In genomic region chr2:232502901-232503791, GRCh38 we compare ENCODE assay signal across 9 cellular contexts. TPM values are rescaled to one million over a fixed set of nuclear protein-coding genes. Genes with fewer than 3 reads are reported as not detected.
DNase-seq lines count a peak whose midpoint lies in the region; ATAC-seq and TF ChIP-seq lines count a peak whose summit lies in the region.
"Had no signal": no experiment of that assay in that cellular context is flagged by ENCODE, and none has a peak within 500 bp of the region (broad histone marks: within the 10 kb centered on the region; RNA-seq: fewer than 3 reads in every experiment).

No MANE protein-coding gene starts in this region.

- H3K4me1 ChIP-seq in mucosa of descending colon (ENCODE audit: low read depth) = peaks cover 6% of the 10 kb centered on the region

- H3K36me3 ChIP-seq in H7 (replicated peaks; ENCODE audit: control insufficient read depth, insufficient read depth, low read length) (no peaks in the 10 kb centered on the region), mucosa of descending colon (ENCODE audit: low read depth) (no peaks in the 10 kb centered on the region)

- ATAC-seq in mucosa of descending colon (peak; percentile 29), HG03108 (IDR thresholded peaks at IDR 0.05; ENCODE audit: unreplicated experiment) (no peak)
- ATAC-seq in stimulated activated naive CD8-positive, alpha-beta T cell treated with anti-CD3 and anti-CD28 coated beads, Interleukin-15, amount 100 ng/mL, for 72 hours = peak; percentile 61

- peaks cover 40% of the 10 kb centered on the region for H3K27me3 ChIP-seq in H7 (ENCODE audit: control insufficient read depth, insufficient read depth, low read length)

- H3K4me3 Mint-ChIP-seq in stimulated activated naive CD8-positive, alpha-beta T cell treated with anti-CD3 and anti-CD28 coated beads, Interleukin-15, amount 100 ng/mL, for 72 hours = peak overlapping the region; percentile 84 to 87

- H3K9me3 Mint-ChIP-seq in stimulated activated naive CD8-positive, alpha-beta T cell treated with anti-CD3 and anti-CD28 coated beads, Interleukin-15, amount 100 ng/mL, for 72 hours = no peaks in the 10 kb centered on the region

- peaks cover 82% of the 10 kb centered on the region for H3K27me3 Mint-ChIP-seq in stimulated activated naive CD8-positive, alpha-beta T cell treated with anti-CD3 and anti-CD28 coated beads, Interleukin-15, amount 100 ng/mL, for 72 hours

- peaks cover 26% of the 10 kb centered on the region for H3K4me1 Mint-ChIP-seq in stimulated activated naive CD8-positive, alpha-beta T cell treated with anti-CD3 and anti-CD28 coated beads, Interleukin-15, amount 100 ng/mL, for 72 hours

- peak; percentile 93 for DNase-seq in H7
- peak; percentile 48 to 51 for DNase-seq in activated CD4-positive, alpha-beta T cell treated with anti-CD3 and anti-CD28 coated beads for 4 hours
- DNase-seq in effector CD4-positive, alpha-beta T cell = peak; percentile 12
- DNase-seq in mucosa of descending colon = peak in 1 of 3 donors; percentile 36
- DNase-seq in stimulated activated naive CD8-positive, alpha-beta T cell treated with anti-CD3 and anti-CD28 coated beads, Interleukin-15, amount 100 ng/mL, for 72 hours = peak; percentile 51 to 56
- no peak for DNase-seq in HCEC 1CT
- DNase-seq in DMS114 treated with DMSO at 0.1 percent for 48 hours (lab: John Stamatoyannopoulos, UW; ENCODE audit: unreplicated experiment) = no peak

- intact Hi-C loops in mucosa of descending colon (cut with DNase I, micrococcal nuclease) = no loop called here

- H3K9me3 ChIP-seq in mucosa of descending colon = no peaks in the 10 kb centered on the region

- no peak overlapping the region for H3K27ac Mint-ChIP-seq in stimulated activated naive CD8-positive, alpha-beta T cell treated with anti-CD3 and anti-CD28 coated beads, Interleukin-15, amount 100 ng/mL, for 72 hours

- TF ChIP-seq CTCF in mucosa of descending colon (IDR thresholded peaks at IDR 0.05) = no peak

- H3K4me3 ChIP-seq in H7 (ENCODE audit: insufficient read depth, low read depth, low read length) = peak overlapping the region; percentile 71
- no peak overlapping the region for H3K4me3 ChIP-seq in mucosa of descending colon

RNA-seq across cellular contexts. Expression of gene ECEL1, which starts 15.5 kb away (rescaled TPM):
- 12.5 and 17.2 TPM in 2 replicates for total RNA-seq in H7 (2014; rRNA removed; shearing (Covaris generic))
- under 1 TPM in 2 of 3 donors, not detected in 1; 0.16 to 0.24 TPM for total RNA-seq in mucosa of descending colon
- total RNA-seq: glomerular endothelial cell had no signal

RNA-seq across cellular contexts. Expression of gene PRSS56, which starts 17.0 kb away (rescaled TPM):
- not detected in 2 replicates for total RNA-seq in H7 (2014; rRNA removed; shearing (Covaris generic))
- total RNA-seq in mucosa of descending colon = not detected
- total RNA-seq: glomerular endothelial cell had no signal

RNA-seq across cellular contexts. Expression of gene CHRND, which starts 22.8 kb away (rescaled TPM):
- not detected in 2 replicates for total RNA-seq in H7 (2014; rRNA removed; shearing (Covaris generic))
- total RNA-seq in mucosa of descending colon = not detected
- total RNA-seq: glomerular endothelial cell had no signal

RNA-seq across cellular contexts. Expression of gene CHRNG, which starts 36.3 kb away (rescaled TPM):
- not detected in 2 replicates for total RNA-seq in H7 (2014; rRNA removed; shearing (Covaris generic))
- total RNA-seq in mucosa of descending colon = not detected
- total RNA-seq: glomerular endothelial cell had no signal

RNA-seq across cellular contexts. Expression of gene ALPI, which starts 47.2 kb away (rescaled TPM):
- total RNA-seq in H7 (2014; rRNA removed; shearing (Covaris generic)) = 0.10 TPM in 1 of 2 replicates, not detected in the other
- 10 to 100 TPM in 2 of 3 donors, 1 to 10 TPM in 1; 8.5 to 24.6 (median 24.4) TPM for total RNA-seq in mucosa of descending colon
- total RNA-seq: glomerular endothelial cell had no signal

Comparison
In these comparisons a context has a peak if more than half of its experiments do, and no peak if none do; other contexts are left out.
1. DNase-seq: peak in H7 (single experiment), activated CD4-positive, alpha-beta T cell treated with anti-CD3 and anti-CD28 coated beads for 4 hours (2 of 2), effector CD4-positive, alpha-beta T cell (single experiment) and stimulated activated naive CD8-positive, alpha-beta T cell treated with anti-CD3 and anti-CD28 coated beads, Interleukin-15, amount 100 ng/mL, for 72 hours (2 of 2); none in HCEC 1CT (single experiment) and DMS114 treated with DMSO at 0.1 percent for 48 hours (single experiment).
2. RNA of gene ECEL1, which starts 15.5 kb away (total RNA-seq): 12.5 to 17.2 TPM in H7; 0.16 to 0.24 TPM in mucosa of descending colon; every median in the first group is over 10 times any median in the second.